ENCODE assay signal across 16 cellular contexts in the genomic region with DNA sequence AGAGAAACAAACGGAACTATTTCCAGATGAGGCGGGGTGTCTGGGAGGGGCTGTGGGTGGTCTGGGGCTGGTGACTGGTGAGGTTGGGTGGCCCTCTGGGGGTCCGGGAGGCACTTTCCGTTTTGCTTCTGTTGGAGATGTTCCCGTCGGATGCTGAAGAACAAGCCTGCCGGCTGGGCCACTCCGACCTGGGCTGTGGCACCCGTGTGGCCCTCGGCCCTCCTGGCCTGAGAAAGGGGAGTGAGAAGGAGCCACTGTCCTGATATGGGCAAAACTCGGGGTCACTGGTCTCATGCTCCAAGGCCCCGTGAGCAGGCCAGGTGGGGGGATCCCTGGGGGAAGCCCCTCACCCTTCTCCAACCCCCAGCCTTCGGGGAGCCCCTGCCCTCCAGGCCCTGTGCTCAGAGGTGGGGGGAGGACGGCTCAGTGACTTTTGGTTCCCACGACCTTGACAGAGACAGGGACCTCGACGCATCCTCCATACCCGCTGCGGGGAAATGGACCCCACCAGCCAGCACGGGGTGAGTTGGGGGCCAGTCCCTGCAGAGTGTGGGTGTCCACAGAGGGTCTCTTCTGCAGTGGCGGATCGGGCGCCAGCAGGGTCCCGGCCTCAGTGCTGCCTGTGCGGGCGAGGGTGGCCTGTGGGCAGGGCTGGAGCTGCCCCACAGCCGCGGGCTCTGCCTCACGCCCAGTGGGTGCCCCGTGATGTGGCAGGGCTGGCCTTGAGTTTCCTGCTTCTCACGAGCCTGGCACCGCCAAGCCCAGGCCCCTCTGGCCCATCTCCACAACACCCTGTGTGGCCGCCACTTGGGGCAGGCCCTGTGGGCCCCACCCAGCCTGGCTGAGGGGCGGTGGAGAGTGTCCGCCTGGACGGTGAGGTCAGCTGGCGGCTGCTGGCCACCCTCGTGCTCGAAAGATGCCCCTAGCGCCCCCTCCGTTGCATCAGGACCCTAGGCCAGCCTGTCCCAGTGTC. TPM values are rescaled to one million over a fixed set of nuclear protein-coding genes. Genes with fewer than 3 reads are reported as not detected.
"Had no signal": no experiment of that assay in that cellular context is flagged by ENCODE, and none has a peak within 500 bp of the region (broad histone marks: within the 10 kb centered on the region; RNA-seq: fewer than 3 reads in every experiment).

No MANE protein-coding gene starts in this region.

- DNase-seq: activated CD4-positive, alpha-beta T cell treated with anti-CD3 and anti-CD28 coated beads for 1 hour; activated CD4-positive, alpha-beta T cell treated with anti-CD3 and anti-CD28 coated beads, Interleukin-2, amount 50 U/mL, for 4 hours; activated naive CD4-positive, alpha-beta T cell; activated naive CD8-positive, alpha-beta T cell treated with anti-CD3 and anti-CD28 coated beads, Interleukin-2, amount 50 U/mL, for 24 hours; activated T-cell treated with anti-CD3 and anti-CD28 coated beads for 4 hours; dorsolateral prefrontal cortex; endodermal cell; erythroblast; hypothalamus; kidney; mesendoderm; small intestine had no signal

- ATAC-seq: activated naive CD8-positive, alpha-beta T cell treated with anti-CD3 and anti-CD28 coated beads, Interleukin-2, amount 50 U/mL, for 24 hours; natural killer cell treated with Interleukin-12 subunit alpha and Interleukin-12 subunit beta and Interleukin-15 and Interleukin-18, amount 100 ng/mL, for 72 hours had no signal

- H3K27ac ChIP-seq: VCaP had no signal

- H3K4me3 Mint-ChIP-seq: activated naive CD8-positive, alpha-beta T cell treated with anti-CD3 and anti-CD28 coated beads, Interleukin-2, amount 50 U/mL, for 24 hours; endodermal cell; natural killer cell treated with Interleukin-12 subunit alpha and Interleukin-12 subunit beta and Interleukin-15 and Interleukin-18, amount 100 ng/mL, for 72 hours; stimulated activated naive CD8-positive, alpha-beta T cell treated with anti-CD3 and anti-CD28 coated beads, Interleukin-15, Interleukin-2, amounts not matched to agents 100 ng/mL and 50 ng/mL, for 24 hours had no signal

- H3K36me3 Mint-ChIP-seq: natural killer cell treated with Interleukin-12 subunit alpha and Interleukin-12 subunit beta and Interleukin-15 and Interleukin-18, amount 100 ng/mL, for 72 hours had no signal

- H3K4me3 ChIP-seq: dorsolateral prefrontal cortex had no signal

- H3K9me3 Mint-ChIP-seq: activated naive CD8-positive, alpha-beta T cell treated with anti-CD3 and anti-CD28 coated beads, Interleukin-2, amount 50 U/mL, for 24 hours; endodermal cell; natural killer cell treated with Interleukin-12 subunit alpha and Interleukin-12 subunit beta and Interleukin-15 and Interleukin-18, amount 100 ng/mL, for 72 hours; stimulated activated naive CD8-positive, alpha-beta T cell treated with anti-CD3 and anti-CD28 coated beads, Interleukin-15, Interleukin-2, amounts not matched to agents 100 ng/mL and 50 ng/mL, for 24 hours had no signal

- H3K27ac Mint-ChIP-seq: activated naive CD8-positive, alpha-beta T cell treated with anti-CD3 and anti-CD28 coated beads, Interleukin-2, amount 50 U/mL, for 24 hours; endodermal cell; natural killer cell treated with Interleukin-12 subunit alpha and Interleukin-12 subunit beta and Interleukin-15 and Interleukin-18, amount 100 ng/mL, for 72 hours; stimulated activated naive CD8-positive, alpha-beta T cell treated with anti-CD3 and anti-CD28 coated beads, Interleukin-15, Interleukin-2, amounts not matched to agents 100 ng/mL and 50 ng/mL, for 24 hours had no signal

- H3K27me3 Mint-ChIP-seq: activated naive CD8-positive, alpha-beta T cell treated with anti-CD3 and anti-CD28 coated beads, Interleukin-2, amount 50 U/mL, for 24 hours; natural killer cell treated with Interleukin-12 subunit alpha and Interleukin-12 subunit beta and Interleukin-15 and Interleukin-18, amount 100 ng/mL, for 72 hours; stimulated activated naive CD8-positive, alpha-beta T cell treated with anti-CD3 and anti-CD28 coated beads, Interleukin-15, Interleukin-2, amounts not matched to agents 100 ng/mL and 50 ng/mL, for 24 hours had no signal

RNA-seq across cellular contexts. Expression of gene TBXA2R, which starts 4.4 kb away (rescaled TPM):
- total RNA-seq: bronchial epithelial cell had no signal

RNA-seq across cellular contexts. Expression of gene GIPC3, which starts 25.8 kb away (rescaled TPM):
- total RNA-seq: bronchial epithelial cell had no signal
